Comparison of ENCODE assay signal across 1 cellular context in the genomic region with DNA sequence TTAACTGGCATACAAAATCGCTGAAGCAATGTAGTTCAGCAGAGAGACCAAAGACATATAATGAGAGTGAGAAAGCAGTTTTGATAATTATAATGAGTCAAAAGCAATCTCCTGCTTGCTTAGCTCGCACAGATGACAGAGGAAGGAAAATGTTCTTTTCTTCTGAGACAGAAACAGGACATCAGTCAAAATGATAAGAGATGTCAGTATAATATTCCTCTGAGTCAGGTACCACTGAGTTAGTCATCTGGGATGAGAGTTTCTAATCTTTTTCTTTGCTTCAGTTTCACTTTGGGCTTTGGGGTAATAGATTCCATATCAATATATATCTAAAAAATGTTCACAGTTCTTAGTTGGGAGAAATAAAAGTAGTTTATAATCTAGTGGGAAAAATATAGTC.
TF ChIP-seq lines count a peak whose summit lies in the region.

No MANE protein-coding gene starts in this region.

TF ChIP-seq in GM23338, 12 proteins besides CTCF, POLR2A, EP300 and RAD21 (continued from another document):
- TF ChIP-seq, protein P1, sequence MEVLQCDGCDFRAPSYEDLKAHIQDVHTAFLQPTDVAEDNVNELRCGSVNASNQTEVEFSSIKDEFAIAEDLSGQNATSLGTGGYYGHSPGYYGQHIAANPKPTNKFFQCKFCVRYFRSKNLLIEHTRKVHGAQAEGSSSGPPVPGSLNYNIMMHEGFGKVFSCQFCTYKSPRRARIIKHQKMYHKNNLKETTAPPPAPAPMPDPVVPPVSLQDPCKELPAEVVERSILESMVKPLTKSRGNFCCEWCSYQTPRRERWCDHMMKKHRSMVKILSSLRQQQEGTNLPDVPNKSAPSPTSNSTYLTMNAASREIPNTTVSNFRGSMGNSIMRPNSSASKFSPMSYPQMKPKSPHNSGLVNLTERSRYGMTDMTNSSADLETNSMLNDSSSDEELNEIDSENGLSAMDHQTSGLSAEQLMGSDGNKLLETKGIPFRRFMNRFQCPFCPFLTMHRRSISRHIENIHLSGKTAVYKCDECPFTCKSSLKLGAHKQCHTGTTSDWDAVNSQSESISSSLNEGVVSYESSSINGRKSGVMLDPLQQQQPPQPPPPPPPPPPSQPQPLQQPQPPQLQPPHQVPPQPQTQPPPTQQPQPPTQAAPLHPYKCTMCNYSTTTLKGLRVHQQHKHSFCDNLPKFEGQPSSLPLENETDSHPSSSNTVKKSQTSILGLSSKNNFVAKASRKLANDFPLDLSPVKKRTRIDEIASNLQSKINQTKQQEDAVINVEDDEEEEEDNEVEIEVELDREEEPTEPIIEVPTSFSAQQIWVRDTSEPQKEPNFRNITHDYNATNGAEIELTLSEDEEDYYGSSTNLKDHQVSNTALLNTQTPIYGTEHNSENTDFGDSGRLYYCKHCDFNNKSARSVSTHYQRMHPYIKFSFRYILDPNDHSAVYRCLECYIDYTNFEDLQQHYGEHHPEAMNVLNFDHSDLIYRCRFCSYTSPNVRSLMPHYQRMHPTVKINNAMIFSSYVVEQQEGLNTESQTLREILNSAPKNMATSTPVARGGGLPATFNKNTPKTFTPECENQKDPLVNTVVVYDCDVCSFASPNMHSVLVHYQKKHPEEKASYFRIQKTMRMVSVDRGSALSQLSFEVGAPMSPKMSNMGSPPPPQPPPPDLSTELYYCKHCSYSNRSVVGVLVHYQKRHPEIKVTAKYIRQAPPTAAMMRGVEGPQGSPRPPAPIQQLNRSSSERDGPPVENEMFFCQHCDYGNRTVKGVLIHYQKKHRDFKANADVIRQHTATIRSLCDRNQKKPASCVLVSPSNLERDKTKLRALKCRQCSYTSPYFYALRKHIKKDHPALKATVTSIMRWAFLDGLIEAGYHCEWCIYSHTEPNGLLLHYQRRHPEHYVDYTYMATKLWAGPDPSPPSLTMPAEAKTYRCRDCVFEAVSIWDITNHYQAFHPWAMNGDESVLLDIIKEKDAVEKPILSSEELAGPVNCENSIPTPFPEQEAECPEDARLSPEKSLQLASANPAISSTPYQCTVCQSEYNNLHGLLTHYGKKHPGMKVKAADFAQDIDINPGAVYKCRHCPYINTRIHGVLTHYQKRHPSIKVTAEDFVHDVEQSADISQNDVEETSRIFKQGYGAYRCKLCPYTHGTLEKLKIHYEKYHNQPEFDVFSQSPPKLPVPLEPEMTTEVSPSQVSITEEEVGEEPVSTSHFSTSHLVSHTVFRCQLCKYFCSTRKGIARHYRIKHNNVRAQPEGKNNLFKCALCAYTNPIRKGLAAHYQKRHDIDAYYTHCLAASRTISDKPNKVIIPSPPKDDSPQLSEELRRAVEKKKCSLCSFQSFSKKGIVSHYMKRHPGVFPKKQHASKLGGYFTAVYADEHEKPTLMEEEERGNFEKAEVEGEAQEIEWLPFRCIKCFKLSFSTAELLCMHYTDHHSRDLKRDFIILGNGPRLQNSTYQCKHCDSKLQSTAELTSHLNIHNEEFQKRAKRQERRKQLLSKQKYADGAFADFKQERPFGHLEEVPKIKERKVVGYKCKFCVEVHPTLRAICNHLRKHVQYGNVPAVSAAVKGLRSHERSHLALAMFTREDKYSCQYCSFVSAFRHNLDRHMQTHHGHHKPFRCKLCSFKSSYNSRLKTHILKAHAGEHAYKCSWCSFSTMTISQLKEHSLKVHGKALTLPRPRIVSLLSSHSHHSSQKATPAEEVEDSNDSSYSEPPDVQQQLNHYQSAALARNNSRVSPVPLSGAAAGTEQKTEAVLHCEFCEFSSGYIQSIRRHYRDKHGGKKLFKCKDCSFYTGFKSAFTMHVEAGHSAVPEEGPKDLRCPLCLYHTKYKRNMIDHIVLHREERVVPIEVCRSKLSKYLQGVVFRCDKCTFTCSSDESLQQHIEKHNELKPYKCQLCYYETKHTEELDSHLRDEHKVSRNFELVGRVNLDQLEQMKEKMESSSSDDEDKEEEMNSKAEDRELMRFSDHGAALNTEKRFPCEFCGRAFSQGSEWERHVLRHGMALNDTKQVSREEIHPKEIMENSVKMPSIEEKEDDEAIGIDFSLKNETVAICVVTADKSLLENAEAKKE (CRISPR knock-in tag; IDR thresholded peaks at IDR 0.05) = no peak
- TF ChIP-seq ZNF331 (CRISPR knock-in tag; IDR thresholded peaks at IDR 0.05; ENCODE audit: low read depth) = no peak
- no peak for TF ChIP-seq JUNB (IDR thresholded peaks at IDR 0.05; ENCODE audit: unreplicated experiment)
- no peak for TF ChIP-seq STAT1 (IDR thresholded peaks at IDR 0.05; ENCODE audit: unreplicated experiment)
- TF ChIP-seq, protein P2, sequence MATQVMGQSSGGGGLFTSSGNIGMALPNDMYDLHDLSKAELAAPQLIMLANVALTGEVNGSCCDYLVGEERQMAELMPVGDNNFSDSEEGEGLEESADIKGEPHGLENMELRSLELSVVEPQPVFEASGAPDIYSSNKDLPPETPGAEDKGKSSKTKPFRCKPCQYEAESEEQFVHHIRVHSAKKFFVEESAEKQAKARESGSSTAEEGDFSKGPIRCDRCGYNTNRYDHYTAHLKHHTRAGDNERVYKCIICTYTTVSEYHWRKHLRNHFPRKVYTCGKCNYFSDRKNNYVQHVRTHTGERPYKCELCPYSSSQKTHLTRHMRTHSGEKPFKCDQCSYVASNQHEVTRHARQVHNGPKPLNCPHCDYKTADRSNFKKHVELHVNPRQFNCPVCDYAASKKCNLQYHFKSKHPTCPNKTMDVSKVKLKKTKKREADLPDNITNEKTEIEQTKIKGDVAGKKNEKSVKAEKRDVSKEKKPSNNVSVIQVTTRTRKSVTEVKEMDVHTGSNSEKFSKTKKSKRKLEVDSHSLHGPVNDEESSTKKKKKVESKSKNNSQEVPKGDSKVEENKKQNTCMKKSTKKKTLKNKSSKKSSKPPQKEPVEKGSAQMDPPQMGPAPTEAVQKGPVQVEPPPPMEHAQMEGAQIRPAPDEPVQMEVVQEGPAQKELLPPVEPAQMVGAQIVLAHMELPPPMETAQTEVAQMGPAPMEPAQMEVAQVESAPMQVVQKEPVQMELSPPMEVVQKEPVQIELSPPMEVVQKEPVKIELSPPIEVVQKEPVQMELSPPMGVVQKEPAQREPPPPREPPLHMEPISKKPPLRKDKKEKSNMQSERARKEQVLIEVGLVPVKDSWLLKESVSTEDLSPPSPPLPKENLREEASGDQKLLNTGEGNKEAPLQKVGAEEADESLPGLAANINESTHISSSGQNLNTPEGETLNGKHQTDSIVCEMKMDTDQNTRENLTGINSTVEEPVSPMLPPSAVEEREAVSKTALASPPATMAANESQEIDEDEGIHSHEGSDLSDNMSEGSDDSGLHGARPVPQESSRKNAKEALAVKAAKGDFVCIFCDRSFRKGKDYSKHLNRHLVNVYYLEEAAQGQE (IDR thresholded peaks at IDR 0.05; ENCODE audit: unreplicated experiment) = no peak
- no peak for TF ChIP-seq CREB1 (CRISPR knock-in tag; IDR thresholded peaks at IDR 0.05; ENCODE audit: low read depth)
- TF ChIP-seq POLR2AphosphoS5 (IDR thresholded peaks at IDR 0.05; ENCODE audit: low read depth) = no peak
